Comparison of ENCODE assay signal across 10 cellular contexts in genomic region chr6:11278207-11278559, GRCh38. TPM values are rescaled to one million over a fixed set of nuclear protein-coding genes. Genes with fewer than 3 reads are reported as not detected.
A peak's percentile ranks its signal among the peaks of the same experiment; 100 is the strongest.
DNase-seq lines count a peak whose midpoint lies in the region; ATAC-seq, FAIRE-seq and TF ChIP-seq lines count a peak whose summit lies in the region.
"Had no signal": no experiment of that assay in that cellular context is flagged by ENCODE, and none has a peak within 500 bp of the region (broad histone marks: within the 10 kb centered on the region; RNA-seq: fewer than 3 reads in every experiment).

No MANE protein-coding gene starts in this region.

- H3K36me3 ChIP-seq in Caco-2 (ENCODE audit: control insufficient read depth, insufficient read depth, low read length) (no peaks in the 10 kb centered on the region), right atrium auricular region (no peaks in the 10 kb centered on the region), pancreas (no peaks in the 10 kb centered on the region)
- no peaks in the 10 kb centered on the region for H3K36me3 ChIP-seq in naive thymus-derived CD4-positive, alpha-beta T cell (ENCODE audit: control insufficient read depth in 2 of 3, insufficient read depth in 3 of 3, low read length in 3 of 3)

- peak; percentile 23 for ATAC-seq in GM21717 (IDR thresholded peaks at IDR 0.05; ENCODE audit: unreplicated experiment)
- ATAC-seq in naive thymus-derived CD4-positive, alpha-beta T cell, result peak; percentile 38
- no peak for ATAC-seq in right cardiac atrium
- no peak for ATAC-seq in pancreas

- no peak for FAIRE-seq in pancreas (lab: Jason Lieb, UNC)

- H3K4me3 Mint-ChIP-seq in Caco-2 (ENCODE audit: unreplicated experiment), result no peak overlapping the region
- H3K4me3 Mint-ChIP-seq in naive thymus-derived CD4-positive, alpha-beta T cell, result peak overlapping the region in 1 of 10 donors; percentile 49

- no peak for TF ChIP-seq CTCF in Caco-2 (IDR thresholded peaks at IDR 0.05; ENCODE audit: insufficient read depth in 1 of 2, low read depth in 1 of 2, low read length in 1 of 2, severe bottlenecking in 1 of 2, unreplicated experiment in 1 of 2)
- TF ChIP-seq CTCF in right atrium auricular region (IDR thresholded peaks at IDR 0.05), result no peak
- TF ChIP-seq CTCF in pancreas (IDR thresholded peaks at IDR 0.05), result no peak

- intact Hi-C loops in Caco-2 (cut with micrococcal nuclease; ENCODE audit: unreplicated experiment) (loop anchor here (5.0 kb wide), 1 partner anchor 219 kb away; no protein-coding TSS in a partner anchor), right cardiac atrium (cut with DNase I) (no loop called here), pancreas (cut with DNase I) (no loop called here)
- intact Hi-C loops in naive thymus-derived CD4-positive, alpha-beta T cell (cut with micrococcal nuclease), result loop anchor here (5.0 kb wide), 2 partner anchors 44 to 46 kb away; partner anchors contain the start of gene NEDD9 (in 2 of the 2)

- no peaks in the 10 kb centered on the region for H3K9me3 Mint-ChIP-seq in Caco-2 (ENCODE audit: unreplicated experiment)
- peaks cover 0 to 3% (median 0%) of the 10 kb centered on the region in 11 donors for H3K9me3 Mint-ChIP-seq in naive thymus-derived CD4-positive, alpha-beta T cell

- peaks cover 38% of the 10 kb centered on the region for H3K4me1 ChIP-seq in Caco-2
- peaks cover 11 to 38% of the 10 kb centered on the region in 2 donors for H3K4me1 ChIP-seq in naive thymus-derived CD4-positive, alpha-beta T cell (ENCODE audit: control insufficient read depth in 2 of 2, insufficient read depth in 2 of 2, low read length in 2 of 2)
- H3K4me1 ChIP-seq in right atrium auricular region, result peaks cover 0 to 10% of the 10 kb centered on the region in 2 donors
- H3K4me1 ChIP-seq in right cardiac atrium (ENCODE audit: control insufficient read depth, insufficient read depth, low read length), result peaks cover 5% of the 10 kb centered on the region
- peaks cover 3 to 14% (median 5%) of the 10 kb centered on the region in 3 donors for H3K4me1 ChIP-seq in pancreas

- no peaks in the 10 kb centered on the region for H3K27me3 Mint-ChIP-seq in Caco-2 (ENCODE audit: insufficient read depth, unreplicated experiment)
- H3K27me3 Mint-ChIP-seq in naive thymus-derived CD4-positive, alpha-beta T cell, result no peaks in the 10 kb centered on the region

- POLR2A ChIA-PET in Caco-2 (lab: Charles Lee), result interaction anchor here (1.5 kb wide), 1 partner anchor 19 kb away, joined by 8 read pairs; no protein-coding TSS in a partner anchor
- POLR2A ChIA-PET in naive thymus-derived CD4-positive, alpha-beta T cell (lab: Charles Lee), result no interaction called here

- no peak overlapping the region for H3K4me3 ChIP-seq in Caco-2 (ENCODE audit: low read depth, low read length)
- H3K4me3 ChIP-seq in naive thymus-derived CD4-positive, alpha-beta T cell (ENCODE audit: low read length), result no peak overlapping the region
- no peak overlapping the region for H3K4me3 ChIP-seq in right atrium auricular region
- H3K4me3 ChIP-seq in right cardiac atrium (ENCODE audit: low read length), result no peak overlapping the region
- no peak overlapping the region for H3K4me3 ChIP-seq in pancreas

- peaks cover 39% of the 10 kb centered on the region for H3K4me1 Mint-ChIP-seq in Caco-2 (ENCODE audit: low read depth, unreplicated experiment)
- H3K4me1 Mint-ChIP-seq in naive thymus-derived CD4-positive, alpha-beta T cell, result peaks cover 30 to 56% (median 37%) of the 10 kb centered on the region in 7 donors

- H3K36me3 Mint-ChIP-seq in Caco-2 (ENCODE audit: insufficient read depth, unreplicated experiment), result no peaks in the 10 kb centered on the region
- peaks cover 3 to 43% (median 19%) of the 10 kb centered on the region in 5 donors for H3K36me3 Mint-ChIP-seq in naive thymus-derived CD4-positive, alpha-beta T cell

- H3K9me3 ChIP-seq in Caco-2 (no peaks in the 10 kb centered on the region), right atrium auricular region (no peaks in the 10 kb centered on the region), right cardiac atrium (ENCODE audit: control insufficient read depth, low read length) (no peaks in the 10 kb centered on the region), pancreas (no peaks in the 10 kb centered on the region)
- no peaks in the 10 kb centered on the region for H3K9me3 ChIP-seq in naive thymus-derived CD4-positive, alpha-beta T cell (ENCODE audit: control insufficient read depth in 2 of 3, low read length in 3 of 3)

- WGBS in right cardiac atrium, result 92% methylated on average over 6 of the region's 6 CpGs
- WGBS in pancreas, 2 donors, result 81 to 88% methylated on average over 6 of the region's 6 CpGs

- H3K27me3 ChIP-seq in Caco-2 (replicated peaks; ENCODE audit: control insufficient read depth, insufficient read depth, low read length) (no peaks in the 10 kb centered on the region), right atrium auricular region (no peaks in the 10 kb centered on the region), right cardiac atrium (ENCODE audit: control insufficient read depth, insufficient read depth) (no peaks in the 10 kb centered on the region), pancreas (no peaks in the 10 kb centered on the region)
- no peaks in the 10 kb centered on the region for H3K27me3 ChIP-seq in naive thymus-derived CD4-positive, alpha-beta T cell (ENCODE audit: control insufficient read depth in 2 of 2, insufficient read depth in 2 of 2, low read length in 2 of 2)

- H3K27ac ChIP-seq in naive thymus-derived CD4-positive, alpha-beta T cell (ENCODE audit: low read depth, low read length), result no peak overlapping the region
- peak overlapping the region in 1 of 2 donors; percentile 4 for H3K27ac ChIP-seq in right atrium auricular region
- H3K27ac ChIP-seq in right cardiac atrium (ENCODE audit: low read length), result no peak overlapping the region
- no peak overlapping the region for H3K27ac ChIP-seq in pancreas

- H3K27ac Mint-ChIP-seq in Caco-2 (ENCODE audit: unreplicated experiment), result peak overlapping the region; percentile 95
- H3K27ac Mint-ChIP-seq in naive thymus-derived CD4-positive, alpha-beta T cell, result peak overlapping the region in 4 of 9 donors; percentile 5 to 85 (median 44)

- BruUV-seq in Caco-2 (replicated peaks; lab: Mats Ljungman, UMichigan), result no TSS peak

- no peak for DNase-seq in Caco-2
- peak; percentile 62 for DNase-seq in activated CD8-positive, alpha-beta memory T cell treated with anti-CD3 and anti-CD28 coated beads for 24 hours
- no peak for DNase-seq in naive thymus-derived CD4-positive, alpha-beta T cell
- no peak for DNase-seq in right atrium auricular region (ENCODE audit: low spot score)
- no peak for DNase-seq in RPMI8226
- DNase-seq in right cardiac atrium, result no peak
- no peak for DNase-seq in pancreas
- DNase-seq: DMS 273 treated with DMSO at 0.1 percent for 48 hours, hypothalamus had no signal

- CTCF ChIA-PET in Caco-2 (lab: Charles Lee), result no interaction called here
- CTCF ChIA-PET in naive thymus-derived CD4-positive, alpha-beta T cell (lab: Charles Lee), result interaction anchor here (1.6 kb wide), 1 partner anchor 17 kb away, joined by 3 read pairs; no protein-coding TSS in a partner anchor

RNA-seq across cellular contexts. Expression of gene NEDD9, which starts 45.7 kb away (rescaled TPM):
- total RNA-seq in Caco-2 (2022) (33.2 and 36.2 TPM in 2 replicates), right atrium auricular region (10 to 100 TPM; 47.3 to 56.2 TPM), right cardiac atrium (10 to 100 TPM; 21.8 to 38.0 (median 29.1) TPM), pancreas (10 to 100 TPM in 1 of 6 donors, 1 to 10 TPM in 5; 4.9 to 13.2 (median 8.3) TPM)
- total RNA-seq in naive thymus-derived CD4-positive, alpha-beta T cell, result 10 to 100 TPM; 29.4 to 62.9 (median 40.2) TPM
- 10 to 100 TPM; 14.2 to 30.7 TPM for polyA plus RNA-seq in naive thymus-derived CD4-positive, alpha-beta T cell
- polyA plus RNA-seq in right cardiac atrium (20.9 TPM), pancreas (10 to 100 TPM in 1 of 2 donors, 1 to 10 TPM in 1; 4.8 to 11.7 TPM)

Comparison
In these comparisons a context has a peak if more than half of its experiments do, and no peak if none do; other contexts are left out.
1. ATAC-seq: peak in GM21717 (single experiment) and naive thymus-derived CD4-positive, alpha-beta T cell (single experiment); none in right cardiac atrium (0 of 2) and pancreas (0 of 4).
2. intact Hi-C loops: an anchor here in Caco-2 (5.0 kb wide) and naive thymus-derived CD4-positive, alpha-beta T cell (5.0 kb wide); none called in right cardiac atrium and pancreas.